In genomic region chr4:99816611-99817309, GRCh38 we compare ENCODE assay signal across 9 cellular contexts. TPM values are rescaled to one million over a fixed set of nuclear protein-coding genes. Genes with fewer than 3 reads are reported as not detected.
DNase-seq lines count a peak whose midpoint lies in the region; ATAC-seq, FAIRE-seq and TF ChIP-seq lines count a peak whose summit lies in the region.
"Had no signal": no experiment of that assay in that cellular context is flagged by ENCODE, and none has a peak within 500 bp of the region (broad histone marks: within the 10 kb centered on the region; RNA-seq: fewer than 3 reads in every experiment).

Gene DAPP1 (plus strand): TSS chr4:99816827. CDS start chr4:99816914, 87 bp downstream.

- no peaks in the 10 kb centered on the region for H3K27me3 ChIP-seq in Peyer's patch

- no peak for FAIRE-seq in HTR-8/SVneo (lab: Jason Lieb, UNC)

- peak within 1 kb of the TSS; percentile 92 for H3K4me3 Mint-ChIP-seq in activated T-helper 2 cell treated with anti-CD3 and anti-CD28 coated beads, Interferon-gamma antibody, Interleukin-2, Interleukin-4, amounts not matched to agents 10 μg/mL and 5 μg/mL and 100 μg/mL, durations not matched to agents 14 hours and 24 hours and 36 hours (ENCODE audit: low read depth)

- H3K9me3 Mint-ChIP-seq in activated T-helper 2 cell treated with anti-CD3 and anti-CD28 coated beads, Interferon-gamma antibody, Interleukin-2, Interleukin-4, amounts not matched to agents 10 μg/mL and 5 μg/mL and 100 μg/mL, durations not matched to agents 14 hours and 24 hours and 36 hours: no peaks in the 10 kb centered on the region

- no peaks in the 10 kb centered on the region for H3K36me3 ChIP-seq in Peyer's patch

- ATAC-seq in GM18508 (IDR thresholded peaks at IDR 0.05; ENCODE audit: insufficient read depth, unreplicated experiment): peak; percentile 95
- ATAC-seq in HG02852 (IDR thresholded peaks at IDR 0.05; ENCODE audit: unreplicated experiment): peak; percentile 94
- peak; percentile 63 for ATAC-seq in left lobe of liver

- TF ChIP-seq POLR2A in Peyer's patch (IDR thresholded peaks at IDR 0.05): peak in 1 of 2 donors; percentile 35

- H3K4me3 ChIP-seq in Peyer's patch: peak within 1 kb of the TSS; percentile 37 to 55 (median 42)

- H3K27ac Mint-ChIP-seq in activated T-helper 2 cell treated with anti-CD3 and anti-CD28 coated beads, Interferon-gamma antibody, Interleukin-2, Interleukin-4, amounts not matched to agents 10 μg/mL and 5 μg/mL and 100 μg/mL, durations not matched to agents 14 hours and 24 hours and 36 hours: peak within 1 kb of the TSS; percentile 94

- peaks cover 0 to 13% (median 6%) of the 10 kb centered on the region in 4 donors for H3K4me1 ChIP-seq in Peyer's patch

- intact Hi-C loops in activated T-helper 2 cell treated with anti-CD3 and anti-CD28 coated beads, Interferon-gamma antibody, Interleukin-2, Interleukin-4, amounts not matched to agents 10 μg/mL and 5 μg/mL and 100 μg/mL, durations not matched to agents 14 hours and 24 hours and 36 hours (cut with micrococcal nuclease): loop anchor here (1.0 to 10.0 kb wide), 4 partner anchors 31 to 1708 kb away; partner anchors contain the start of gene DNAJB14

- peaks cover 12% of the 10 kb centered on the region for H3K36me3 Mint-ChIP-seq in activated T-helper 2 cell treated with anti-CD3 and anti-CD28 coated beads, Interferon-gamma antibody, Interleukin-2, Interleukin-4, amounts not matched to agents 10 μg/mL and 5 μg/mL and 100 μg/mL, durations not matched to agents 14 hours and 24 hours and 36 hours (ENCODE audit: low read depth)

- no peaks in the 10 kb centered on the region for H3K27me3 Mint-ChIP-seq in activated T-helper 2 cell treated with anti-CD3 and anti-CD28 coated beads, Interferon-gamma antibody, Interleukin-2, Interleukin-4, amounts not matched to agents 10 μg/mL and 5 μg/mL and 100 μg/mL, durations not matched to agents 14 hours and 24 hours and 36 hours (ENCODE audit: low read depth)

- no peak for TF ChIP-seq CTCF in Peyer's patch (IDR thresholded peaks at IDR 0.05)

- DNase-seq in Peyer's patch: peak; percentile 53 to 94 (median 93)
- peak; percentile 83 for DNase-seq in activated T-helper 2 cell treated with anti-CD3 and anti-CD28 coated beads, Interferon-gamma antibody, Interleukin-2, Interleukin-4, amounts not matched to agents 10 μg/mL and 5 μg/mL and 100 μg/mL, durations not matched to agents 14 hours and 24 hours and 36 hours (ENCODE audit: low spot score)
- peak; percentile 49 for DNase-seq in left lobe of liver (ENCODE audit: low spot score)
- peak; percentile 47 to 64 for DNase-seq in stimulated activated CD8-positive, alpha-beta memory T cell treated with anti-CD3 and anti-CD28 coated beads, Interleukin-7, amount 100 ng/mL, for 4 hours (ENCODE audit: low read depth in 2 of 2)
- no peak for DNase-seq in cortex of kidney (lab: John Stamatoyannopoulos, UW)
- no peak for DNase-seq in HTR-8/SVneo (ENCODE audit: insufficient read length, low spot score)

- H3K4me1 Mint-ChIP-seq in activated T-helper 2 cell treated with anti-CD3 and anti-CD28 coated beads, Interferon-gamma antibody, Interleukin-2, Interleukin-4, amounts not matched to agents 10 μg/mL and 5 μg/mL and 100 μg/mL, durations not matched to agents 14 hours and 24 hours and 36 hours (ENCODE audit: low read depth): peaks cover 73% of the 10 kb centered on the region

- H3K27ac ChIP-seq in Peyer's patch: peak within 1 kb of the TSS; percentile 55 to 84 (median 75)

- no peaks in the 10 kb centered on the region for H3K9me3 ChIP-seq in Peyer's patch

RNA-seq across cellular contexts. Expression of gene DAPP1, which starts in this region (rescaled TPM):
- total RNA-seq in Peyer's patch: 10 to 100 TPM in 1 of 4 donors, 1 to 10 TPM in 2, not detected in 1; 1.1 to 47.0 (median 5.0) TPM
- total RNA-seq in activated T-helper 2 cell treated with anti-CD3 and anti-CD28 coated beads, Interferon-gamma antibody, Interleukin-2, Interleukin-4, amounts not matched to agents 10 μg/mL and 5 μg/mL and 100 μg/mL, durations not matched to agents 14 hours and 24 hours and 36 hours: 21.4 and 23.6 TPM in 2 replicates
- total RNA-seq in left lobe of liver: 0.78 TPM
- total RNA-seq: LHCN-M2 had no signal

Comparison
In these comparisons a context has a peak if more than half of its experiments do, and no peak if none do; other contexts are left out.
1. Peak in DNase-seq and ATAC-seq in left lobe of liver; RNA of the gene not detected or under 1 TPM.
2. DNase-seq: peak in Peyer's patch (3 of 3), activated T-helper 2 cell treated with anti-CD3 and anti-CD28 coated beads, Interferon-gamma antibody, Interleukin-2, Interleukin-4, amounts not matched to agents 10 μg/mL and 5 μg/mL and 100 μg/mL, durations not matched to agents 14 hours and 24 hours and 36 hours (single experiment) and stimulated activated CD8-positive, alpha-beta memory T cell treated with anti-CD3 and anti-CD28 coated beads, Interleukin-7, amount 100 ng/mL, for 4 hours (2 of 2); none in cortex of kidney (single experiment) and HTR-8/SVneo (single experiment).
3. Peak in every context shown above with its lines, with median percentiles within 50 percentile points of each other: ATAC-seq.